ENCODE assay signal across 11 cellular contexts in the genomic region with DNA sequence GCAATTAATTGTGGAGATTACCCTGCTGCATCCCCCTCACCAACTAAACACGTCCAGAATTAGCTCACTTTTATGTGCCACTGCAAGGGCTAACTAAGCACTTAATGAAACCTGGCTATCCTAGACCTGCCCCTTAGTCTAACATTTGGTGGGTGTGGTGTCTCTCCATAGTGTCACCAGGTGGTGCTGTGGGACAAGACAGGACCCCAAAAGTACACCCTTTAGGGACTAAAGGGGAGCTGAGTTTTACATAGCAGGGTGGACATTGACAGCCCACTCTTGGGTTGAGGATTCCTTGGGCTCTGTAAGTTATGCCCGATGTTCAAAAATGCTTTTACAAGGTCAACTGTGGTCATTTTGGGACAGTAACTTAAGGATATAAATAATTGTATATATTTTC. TPM values are rescaled to one million over a fixed set of nuclear protein-coding genes. Genes with fewer than 3 reads are reported as not detected.
DNase-seq lines count a peak whose midpoint lies in the region; ATAC-seq and TF ChIP-seq lines count a peak whose summit lies in the region.
"Had no signal": no experiment of that assay in that cellular context is flagged by ENCODE, and none has a peak within 500 bp of the region (broad histone marks: within the 10 kb centered on the region; RNA-seq: fewer than 3 reads in every experiment).

No MANE protein-coding gene starts in this region.

- H3K27me3 ChIP-seq in BJ (ENCODE audit: control insufficient read depth, insufficient read depth, low read length), result no peaks in the 10 kb centered on the region
- H3K27me3 ChIP-seq in SJCRH30, result no peaks in the 10 kb centered on the region
- no peaks in the 10 kb centered on the region for H3K27me3 ChIP-seq in vagina

- H3K27ac ChIP-seq in SJCRH30, result no peak overlapping the region
- H3K27ac ChIP-seq in vagina, result no peak overlapping the region

- DNase-seq in BJ (ENCODE audit: low read depth) (no peak), SJCRH30 (peak; percentile 25 to 62), glutamatergic neuron (no peak), vagina (ENCODE audit: extremely low spot score in 2 of 2) (no peak)
- no peak for DNase-seq in stimulated activated naive CD4-positive, alpha-beta T cell (lab: John Stamatoyannopoulos, UW)
- DNase-seq: activated CD4-positive, alpha-beta T cell treated with anti-CD3 and anti-CD28 coated beads for 4 hours; KG1 had no signal

- POLR2A ChIA-PET in BJ (lab: Charles Lee), result interaction anchor here (0.6 kb wide), 1 partner anchor 457 kb away, joined by 3 read pairs; no protein-coding TSS in a partner anchor

- H3K4me1 ChIP-seq in SJCRH30, result no peaks in the 10 kb centered on the region
- H3K4me1 ChIP-seq in vagina, result peaks cover 10% of the 10 kb centered on the region

- H3K27ac Mint-ChIP-seq in glutamatergic neuron (ENCODE audit: unreplicated experiment), result no peak overlapping the region

- ATAC-seq in HG02588 (IDR thresholded peaks at IDR 0.05; ENCODE audit: unreplicated experiment) (no peak), GM18505 (IDR thresholded peaks at IDR 0.05; ENCODE audit: unreplicated experiment) (no peak)
- ATAC-seq: sciatic nerve had no signal

- CTCF ChIA-PET in BJ (lab: Yijun Ruan, JAX), result interaction anchor here (0.7 to 2.1 kb wide), 6 partner anchors 14 to 520 kb away, joined by 3 to 10 read pairs (median 4); no protein-coding TSS in a partner anchor

- TF ChIP-seq CTCF in BJ (IDR thresholded peaks at IDR 0.05; ENCODE audit: insufficient read depth, low read depth, low read length) (peak; percentile 31), GM12874 (IDR thresholded peaks at IDR 0.05; ENCODE audit: insufficient read depth, low read depth, low read length) (peak; percentile 48; the same call in 1 of the 2 replicates), glutamatergic neuron (IDR thresholded peaks at IDR 0.05; ENCODE audit: partially characterized antibody, unreplicated experiment) (peak; percentile 37), vagina (IDR thresholded peaks at IDR 0.05) (no peak)

- no peak overlapping the region for H3K4me3 Mint-ChIP-seq in glutamatergic neuron (ENCODE audit: unreplicated experiment)

- H3K36me3 ChIP-seq in BJ (ENCODE audit: control insufficient read depth, insufficient read depth, low read length) (peaks cover 1% of the 10 kb centered on the region; the same call in 1 of the 2 replicates), SJCRH30 (peaks cover 14% of the 10 kb centered on the region), vagina (peaks cover 0 to 64% of the 10 kb centered on the region in 2 donors)

- no peaks in the 10 kb centered on the region for H3K36me3 Mint-ChIP-seq in glutamatergic neuron (ENCODE audit: unreplicated experiment)

- no peak overlapping the region for H3K4me3 ChIP-seq in BJ (ENCODE audit: low read depth, low read length)
- H3K4me3 ChIP-seq in SJCRH30, result no peak overlapping the region
- H3K4me3 ChIP-seq in vagina, result no peak overlapping the region

- no peaks in the 10 kb centered on the region for H3K27me3 Mint-ChIP-seq in glutamatergic neuron (ENCODE audit: unreplicated experiment)

- no peaks in the 10 kb centered on the region for H3K4me1 Mint-ChIP-seq in glutamatergic neuron (ENCODE audit: low read depth, unreplicated experiment)

- intact Hi-C loops in vagina (cut with DNase I), result no loop called here

- H3K9me3 ChIP-seq in SJCRH30 (replicated peaks) (no peaks in the 10 kb centered on the region), vagina (no peaks in the 10 kb centered on the region)

- H3K9me3 Mint-ChIP-seq in glutamatergic neuron (ENCODE audit: unreplicated experiment), result no peaks in the 10 kb centered on the region

- TF ChIP-seq POLR2A in vagina (IDR thresholded peaks at IDR 0.05) (no peak), GM18505 (IDR thresholded peaks at IDR 0.05; ENCODE audit: borderline replicate concordance, extremely low read depth, insufficient read depth, insufficient read length) (no peak)

RNA-seq across cellular contexts. Expression of a gene that starts 5.7 kb away (rescaled TPM):
- polyA plus RNA-seq in BJ (2011; rRNA removed), result 49.0 and 49.3 TPM in 2 replicates
- polyA minus RNA-seq in BJ (2011; rRNA and poly(A)+ RNA removed), result 4.3 and 6.6 TPM in 2 replicates
- total RNA-seq in SJCRH30 (2014; rRNA removed; shearing (Covaris generic)), result 85.9 and 97.0 TPM in 2 replicates
- total RNA-seq in glutamatergic neuron (ENCODE audit: unreplicated experiment) (34.3 TPM), vagina (84.5 TPM)

Comparison
In these comparisons a context has a peak if more than half of its experiments do, and no peak if none do; other contexts are left out.
1. DNase-seq: peak in SJCRH30 (2 of 2); none in BJ (single experiment), glutamatergic neuron (single experiment), vagina (0 of 2) and stimulated activated naive CD4-positive, alpha-beta T cell (0 of 6).
2. CTCF ChIP-seq: peak in BJ (single experiment), GM12874 (single experiment) and glutamatergic neuron (single experiment); none in vagina (0 of 3).